ENCODE assay signal across 1 cellular context in genomic region chr9:137421838-137422667, GRCh38.
TF ChIP-seq lines count a peak whose summit lies in the region.

No MANE protein-coding gene starts in this region.

TF ChIP-seq in HEK293, 187 proteins besides CTCF, POLR2A, EP300 and RAD21 (continued from another document):
- TF ChIP-seq PRDM10 (tag by site-specific recombination; IDR thresholded peaks at IDR 0.05) (peak; percentile 84), ZNF529 (tag by site-specific recombination; IDR thresholded peaks at IDR 0.05; ENCODE audit: insufficient replicate concordance) (no peak), SCRT1 (tag by site-specific recombination; IDR thresholded peaks at IDR 0.05; ENCODE audit: borderline replicate concordance) (peak; percentile 82), ZBTB20 (tag by site-specific recombination; IDR thresholded peaks at IDR 0.05) (no peak), ZNF133 (tag by site-specific recombination; IDR thresholded peaks at IDR 0.05) (no peak), ZNF670 (tag by site-specific recombination; IDR thresholded peaks at IDR 0.05; ENCODE audit: low read depth) (no peak), SCRT2 (tag by site-specific recombination; IDR thresholded peaks at IDR 0.05) (peak; percentile 79), ZNF692 (tag by site-specific recombination; IDR thresholded peaks at IDR 0.05) (peak; percentile 85; the same call in 1 of the 2 replicates), ZNF335 (tag by site-specific recombination; conservative IDR thresholded peaks at IDR 0.05) (peak; percentile 79; the same call in 1 of the 2 replicates), ZNF473 (tag by site-specific recombination; IDR thresholded peaks at IDR 0.05) (no peak), KLF16 (tag by site-specific recombination; IDR thresholded peaks at IDR 0.05) (no peak), ZNF76 (tag by site-specific recombination; IDR thresholded peaks at IDR 0.05; ENCODE audit: borderline replicate concordance, low read depth) (no peak), ZNF449 (tag by site-specific recombination; IDR thresholded peaks at IDR 0.05) (no peak), ZNF174 (tag by site-specific recombination; IDR thresholded peaks at IDR 0.05) (no peak), ZNF677 (tag by site-specific recombination; IDR thresholded peaks at IDR 0.05) (no peak), ZNF18 (tag by site-specific recombination; IDR thresholded peaks at IDR 0.05) (no peak), ZNF600 (tag by site-specific recombination; IDR thresholded peaks at IDR 0.05) (no peak)
